In genomic region chr15:69722924-69723323, GRCh38 we compare ENCODE assay signal across 8 cellular contexts.
"Had no signal": no experiment of that assay in that cellular context is flagged by ENCODE, and none has a peak within 500 bp of the region (broad histone marks: within the 10 kb centered on the region; RNA-seq: fewer than 3 reads in every experiment).

No MANE protein-coding gene starts in this region.

- H3K27me3 ChIP-seq: ascending aorta, breast epithelium, pancreas had no signal

- H3K36me3 ChIP-seq: ascending aorta, breast epithelium, heart left ventricle, pancreas had no signal

- DNase-seq: activated CD4-positive, alpha-beta T cell treated with anti-CD3 and anti-CD28 coated beads, Interleukin-2, amount 50 U/mL, for 1 hour; activated CD8-positive, alpha-beta memory T cell treated with anti-CD3 and anti-CD28 coated beads for 24 hours; effector memory CD8-positive, alpha-beta T cell; pancreas had no signal

- H3K4me3 ChIP-seq: ascending aorta, breast epithelium, heart left ventricle, pancreas had no signal

- H3K4me1 ChIP-seq: ascending aorta, breast epithelium, pancreas had no signal

- H3K9me3 ChIP-seq: ascending aorta, breast epithelium, heart left ventricle, pancreas had no signal

- H3K27ac ChIP-seq: ascending aorta, breast epithelium, epithelial cell of prostate, pancreas had no signal
